ENCODE assay signal across 6 cellular contexts in the genomic region with DNA sequence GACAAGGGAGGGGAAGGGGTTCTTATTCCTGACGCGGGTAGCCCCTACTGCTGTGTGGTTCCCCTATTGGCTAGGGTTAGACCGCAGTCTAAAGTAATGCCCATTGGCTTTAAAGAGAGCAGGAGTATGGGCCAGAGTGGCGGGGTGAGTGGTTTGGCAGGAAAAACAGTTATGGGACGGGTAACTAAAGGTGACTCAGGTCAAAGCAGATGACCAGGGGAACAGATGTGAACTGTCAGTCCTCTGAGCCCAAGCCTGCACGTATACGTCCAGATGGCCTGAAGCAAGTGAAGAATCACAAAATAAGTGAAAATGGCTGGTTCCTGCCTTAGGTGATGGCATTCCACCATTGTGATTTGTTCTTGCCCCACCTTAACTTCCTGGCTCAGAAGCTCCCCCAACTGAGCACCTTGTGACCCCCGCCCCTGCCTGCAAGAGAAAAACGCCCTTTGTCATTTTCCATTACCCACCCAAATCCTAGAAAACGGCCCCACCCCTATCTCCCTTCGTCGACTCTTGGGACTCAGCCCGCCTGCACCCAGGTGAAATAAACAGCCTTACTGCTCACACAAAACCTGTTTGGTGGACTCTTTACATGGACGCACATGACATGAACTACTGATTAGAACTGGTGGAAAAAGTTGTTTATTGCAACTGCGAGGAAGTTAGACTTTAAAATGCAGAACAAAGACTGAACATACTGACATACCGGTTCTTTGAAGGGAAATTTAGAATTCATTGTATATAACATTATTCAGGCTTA. TPM values are rescaled to one million over a fixed set of nuclear protein-coding genes. Genes with fewer than 3 reads are reported as not detected.
A peak's percentile ranks its signal among the peaks of the same experiment; 100 is the strongest.
DNase-seq lines count a peak whose midpoint lies in the region; ATAC-seq, FAIRE-seq and TF ChIP-seq lines count a peak whose summit lies in the region.

No MANE protein-coding gene starts in this region.

- H2AFZ ChIP-seq in MM.1S (ENCODE audit: low read length): peak overlapping the region; percentile 80

- H3K36me3 ChIP-seq in MM.1S (replicated peaks; ENCODE audit: insufficient read depth, low read length): no peaks in the 10 kb centered on the region
- H3K36me3 ChIP-seq in naive thymus-derived CD4-positive, alpha-beta T cell (ENCODE audit: control insufficient read depth in 2 of 3, insufficient read depth in 3 of 3, low read length in 3 of 3): peaks cover 0 to 3% (median 0%) of the 10 kb centered on the region in 3 experiments

- peaks cover 42% of the 10 kb centered on the region for H3K79me2 ChIP-seq in MM.1S (ENCODE audit: low read length)

- peak overlapping the region; percentile 78 to 97 (median 89) for H3K4me3 Mint-ChIP-seq in naive thymus-derived CD4-positive, alpha-beta T cell

- no peaks in the 10 kb centered on the region for H3K27me3 ChIP-seq in MM.1S (replicated peaks; ENCODE audit: insufficient read depth, low read length)
- H3K27me3 ChIP-seq in naive thymus-derived CD4-positive, alpha-beta T cell (ENCODE audit: control insufficient read depth in 2 of 2, insufficient read depth in 2 of 2, low read length in 2 of 2): no peaks in the 10 kb centered on the region

- H3F3A ChIP-seq in MM.1S (ENCODE audit: insufficient read depth, low read length): peaks cover 11% of the 10 kb centered on the region

- in situ Hi-C loops in astrocyte of the cerebellum (cut with HindIII; ENCODE audit: low sequenced_read_pairs): no loop called here

- peak overlapping the region; percentile 63 for H3K27ac ChIP-seq in MM.1S (ENCODE audit: low read length)
- H3K27ac ChIP-seq in naive thymus-derived CD4-positive, alpha-beta T cell (ENCODE audit: low read depth, low read length): peak overlapping the region; percentile 90

- H3K4me3 ChIP-seq in MM.1S (ENCODE audit: low read length) (peak overlapping the region; percentile 82), astrocyte of the cerebellum (ENCODE audit: low read depth, low read length) (peak overlapping the region; percentile 72)
- H3K4me3 ChIP-seq in naive thymus-derived CD4-positive, alpha-beta T cell (ENCODE audit: low read length): peak overlapping the region; percentile 68

- CTCF ChIA-PET in naive thymus-derived CD4-positive, alpha-beta T cell (lab: Charles Lee): no interaction called here

- peak overlapping the region; percentile 80 for H3K4me2 ChIP-seq in MM.1S (ENCODE audit: low read depth, low read length)

- peaks cover 6 to 39% (median 25%) of the 10 kb centered on the region in 7 donors for H3K4me1 Mint-ChIP-seq in naive thymus-derived CD4-positive, alpha-beta T cell

- H3K4me1 ChIP-seq in MM.1S (ENCODE audit: low read length): no peaks in the 10 kb centered on the region
- H3K4me1 ChIP-seq in naive thymus-derived CD4-positive, alpha-beta T cell (ENCODE audit: control insufficient read depth in 2 of 2, insufficient read depth in 2 of 2, low read length in 2 of 2): peaks cover 9 to 14% of the 10 kb centered on the region in 2 donors

- H3K36me3 Mint-ChIP-seq in naive thymus-derived CD4-positive, alpha-beta T cell: no peaks in the 10 kb centered on the region

- intact Hi-C loops in naive thymus-derived CD4-positive, alpha-beta T cell (cut with micrococcal nuclease): loop anchor here (1.0 to 2.0 kb wide), 8 partner anchors 40 to 188 kb away; a partner anchor contains a TSS

- peak; percentile 22 for ATAC-seq in naive thymus-derived CD4-positive, alpha-beta T cell
- ATAC-seq in GM21825 (IDR thresholded peaks at IDR 0.05; ENCODE audit: unreplicated experiment): no peak

- DNase-seq in MM.1S (peak; percentile 31), astrocyte of the cerebellum (ENCODE audit: low read depth) (no peak), D721Med (ENCODE audit: insufficient read length, low spot score) (no peak), HTR-8/SVneo (ENCODE audit: insufficient read length, low spot score) (no peak)
- peak in 4 of 9 donors; percentile 26 to 57 (median 44) for DNase-seq in naive thymus-derived CD4-positive, alpha-beta T cell

- POLR2A ChIA-PET in naive thymus-derived CD4-positive, alpha-beta T cell (lab: Charles Lee): interaction anchor here (0.6 kb wide), 1 partner anchor 102 kb away, joined by 4 read pairs; no protein-coding TSS in a partner anchor

- H3K9me3 Mint-ChIP-seq in naive thymus-derived CD4-positive, alpha-beta T cell: peaks cover 0 to 2% (median 0%) of the 10 kb centered on the region in 11 donors

- no peaks in the 10 kb centered on the region for H3K27me3 Mint-ChIP-seq in naive thymus-derived CD4-positive, alpha-beta T cell

- TF ChIP-seq CTCF in MM.1S (IDR thresholded peaks at IDR 0.05; ENCODE audit: low read length) (no peak), astrocyte of the cerebellum (IDR thresholded peaks at IDR 0.05; ENCODE audit: low read depth, low read length, missing control alignments) (no peak), D721Med (IDR thresholded peaks at IDR 0.05; ENCODE audit: insufficient read depth, missing control alignments) (no peak)

- H4K20me1 ChIP-seq in MM.1S (ENCODE audit: insufficient read depth, low read length): no peaks in the 10 kb centered on the region; the same call in 1 of the 2 replicates

- no peak for FAIRE-seq in D721Med (lab: Jason Lieb, UNC)
- FAIRE-seq in HTR-8/SVneo (lab: Jason Lieb, UNC): no peak

- H3K27ac Mint-ChIP-seq in naive thymus-derived CD4-positive, alpha-beta T cell: peak overlapping the region; percentile 76 to 98 (median 92)

- no peaks in the 10 kb centered on the region for H3K9me3 ChIP-seq in MM.1S (replicated peaks; ENCODE audit: insufficient read depth, low read length)
- no peaks in the 10 kb centered on the region for H3K9me3 ChIP-seq in naive thymus-derived CD4-positive, alpha-beta T cell (ENCODE audit: control insufficient read depth in 2 of 3, low read length in 3 of 3)

- peak overlapping the region; percentile 77 for H3K9ac ChIP-seq in MM.1S (ENCODE audit: low read length)

- H3K9me2 ChIP-seq in MM.1S (replicated peaks; ENCODE audit: insufficient read depth, low read length): no peaks in the 10 kb centered on the region

RNA-seq across cellular contexts. Expression of a gene that starts 0.8 kb away (rescaled TPM):
- 10 to 100 TPM; 42.5 to 53.8 (median 51.7) TPM for total RNA-seq in naive thymus-derived CD4-positive, alpha-beta T cell
- polyA plus RNA-seq in naive thymus-derived CD4-positive, alpha-beta T cell: 1 to 10 TPM; 4.5 to 6.1 TPM

RNA-seq across cellular contexts. Expression of a gene that starts 21.3 kb away (rescaled TPM):
- 1 to 10 TPM in 4 of 5 experiments, under 1 TPM in 1; 0.61 to 2.0 (median 1.4) TPM for total RNA-seq in naive thymus-derived CD4-positive, alpha-beta T cell
- polyA plus RNA-seq in naive thymus-derived CD4-positive, alpha-beta T cell: under 1 TPM; 0.64 to 0.76 TPM

RNA-seq across cellular contexts. Expression of a gene that starts 35.3 kb away (rescaled TPM):
- 1 to 10 TPM in 1 of 5 experiments, under 1 TPM in 1, not detected in 3; 0.15 to 1.2 TPM for total RNA-seq in naive thymus-derived CD4-positive, alpha-beta T cell
- not detected for polyA plus RNA-seq in naive thymus-derived CD4-positive, alpha-beta T cell

RNA-seq across cellular contexts. Expression of a gene that starts 41.2 kb away (rescaled TPM):
- total RNA-seq in naive thymus-derived CD4-positive, alpha-beta T cell: 10 to 100 TPM; 21.0 to 41.3 (median 22.9) TPM
- 10 to 100 TPM in 1 of 2 donors, 1 to 10 TPM in 1; 5.4 to 11.6 TPM for polyA plus RNA-seq in naive thymus-derived CD4-positive, alpha-beta T cell

RNA-seq across cellular contexts. Expression of a gene that starts 49.7 kb away (rescaled TPM):
- not detected for total RNA-seq in naive thymus-derived CD4-positive, alpha-beta T cell
- polyA plus RNA-seq in naive thymus-derived CD4-positive, alpha-beta T cell: not detected
